In genomic region chr15:38147246-38147645, GRCh38 we compare ENCODE assay signal across 18 cellular contexts.
DNase-seq lines count a peak whose midpoint lies in the region; ATAC-seq and TF ChIP-seq lines count a peak whose summit lies in the region.
"Had no signal": no experiment of that assay in that cellular context is flagged by ENCODE, and none has a peak within 500 bp of the region (broad histone marks: within the 10 kb centered on the region; RNA-seq: fewer than 3 reads in every experiment).

No MANE protein-coding gene starts in this region.

- H3K4me2 ChIP-seq in GM23338, result no peak overlapping the region
- H3K4me2 ChIP-seq in mesenchymal stem cell (ENCODE audit: low read length, poor library complexity, severe bottlenecking), result no peak overlapping the region
- H3K4me2 ChIP-seq in neural progenitor cell, result no peak overlapping the region
- H3K4me2 ChIP-seq in smooth muscle cell, result no peak overlapping the region

- H3K27ac ChIP-seq in GM23338 (ENCODE audit: low read depth) (no peak overlapping the region), mesenchymal stem cell (ENCODE audit: low read length, poor library complexity, severe bottlenecking) (no peak overlapping the region), neural progenitor cell (no peak overlapping the region), smooth muscle cell (ENCODE audit: low read depth) (no peak overlapping the region)
- H3K27ac ChIP-seq: GM23248 had no signal

- H4K20me1 ChIP-seq in GM23338 (replicated peaks; ENCODE audit: insufficient read depth), result no peaks in the 10 kb centered on the region
- H4K20me1 ChIP-seq in neural progenitor cell (ENCODE audit: low read depth), result no peaks in the 10 kb centered on the region
- no peaks in the 10 kb centered on the region for H4K20me1 ChIP-seq in smooth muscle cell (ENCODE audit: low read depth)

- H3K9ac ChIP-seq in mesenchymal stem cell (ENCODE audit: low read length) (no peak overlapping the region), neural progenitor cell (no peak overlapping the region), smooth muscle cell (ENCODE audit: low read depth) (no peak overlapping the region)
- H3K9ac ChIP-seq: GM23248 had no signal

- H3F3A ChIP-seq in GM23338 (replicated peaks; ENCODE audit: low read depth) (no peaks in the 10 kb centered on the region), neural progenitor cell (ENCODE audit: low read depth) (peaks cover 11% of the 10 kb centered on the region), smooth muscle cell (ENCODE audit: low read depth) (no peaks in the 10 kb centered on the region)

- no peaks in the 10 kb centered on the region for H3K79me1 ChIP-seq in mesenchymal stem cell (replicated peaks; ENCODE audit: low read length, poor library complexity, severe bottlenecking)

- H3K79me2 ChIP-seq in GM23338 (replicated peaks; ENCODE audit: insufficient read depth), result no peaks in the 10 kb centered on the region
- no peaks in the 10 kb centered on the region for H3K79me2 ChIP-seq in neural progenitor cell (ENCODE audit: low read depth)
- H3K79me2 ChIP-seq in smooth muscle cell (ENCODE audit: low read depth), result no peaks in the 10 kb centered on the region

- H3K14ac ChIP-seq in mesenchymal stem cell (ENCODE audit: low read length in 2 of 2), result no peak overlapping the region

- H3K9me3 ChIP-seq in mesenchymal stem cell (ENCODE audit: control insufficient read depth, low read length) (peaks cover 32% of the 10 kb centered on the region), neural progenitor cell (ENCODE audit: low read depth) (peaks cover 5% of the 10 kb centered on the region), smooth muscle cell (replicated peaks; ENCODE audit: low read depth) (peaks cover 21% of the 10 kb centered on the region)

- H3K27ac Mint-ChIP-seq in GM23338 (no peak overlapping the region), neural progenitor cell (no peak overlapping the region)
- H3K27ac Mint-ChIP-seq: CD4-positive, alpha-beta memory T cell; H9 had no signal

- H4K91ac ChIP-seq in mesenchymal stem cell (ENCODE audit: low read length), result peak overlapping the region; percentile 34

- H2AFZ ChIP-seq in GM23338, result peak overlapping the region; percentile 6; the same call in 1 of the 2 replicates
- H2AFZ ChIP-seq in mesenchymal stem cell (ENCODE audit: low read depth, low read length), result no peak overlapping the region
- peak overlapping the region; percentile 19 for H2AFZ ChIP-seq in neural progenitor cell (replicated peaks)
- no peak overlapping the region for H2AFZ ChIP-seq in smooth muscle cell (ENCODE audit: low read depth)
- H2AFZ ChIP-seq: GM23248 had no signal

- no peak overlapping the region for H3K23ac ChIP-seq in mesenchymal stem cell (ENCODE audit: low read length in 2 of 2)

- H3K4me3 Mint-ChIP-seq in GM23338, result no peak overlapping the region
- H3K4me3 Mint-ChIP-seq in neural progenitor cell, result no peak overlapping the region
- H3K4me3 Mint-ChIP-seq: CD4-positive, alpha-beta memory T cell; H9 had no signal

- H3K4me3 ChIP-seq in GM23338 (no peak overlapping the region), mesenchymal stem cell (ENCODE audit: insufficient read depth in 1 of 2, low read depth in 1 of 2, low read length in 2 of 2) (no peak overlapping the region), neural progenitor cell (no peak overlapping the region), smooth muscle cell (no peak overlapping the region)
- H3K4me3 ChIP-seq: GM12878, GM23248 had no signal

- H3K36me3 Mint-ChIP-seq in GM23338 (ENCODE audit: low read depth) (peaks cover 15% of the 10 kb centered on the region), neural progenitor cell (peaks cover 6% of the 10 kb centered on the region)
- H3K36me3 Mint-ChIP-seq: CD4-positive, alpha-beta memory T cell had no signal

- H2BK5ac ChIP-seq in mesenchymal stem cell (ENCODE audit: low read depth, low read length, poor library complexity, severe bottlenecking), result no peak overlapping the region

- no peak overlapping the region for H2BK15ac ChIP-seq in mesenchymal stem cell (ENCODE audit: low read depth, poor library complexity, severe bottlenecking)

- H3K9me3 Mint-ChIP-seq in GM23338 (peaks cover 24% of the 10 kb centered on the region), neural progenitor cell (peaks cover 28% of the 10 kb centered on the region)

- H3K4ac ChIP-seq in mesenchymal stem cell (ENCODE audit: low read depth in 1 of 2, low read length in 2 of 2), result no peak overlapping the region

- no peak for ATAC-seq in GM23338
- no peak for ATAC-seq in HG03175 (IDR thresholded peaks at IDR 0.05; ENCODE audit: unreplicated experiment)
- ATAC-seq: GM12878, HCT116 had no signal

- peaks cover 8% of the 10 kb centered on the region; the same call in 1 of the 2 replicates for H3K36me3 ChIP-seq in GM23338 (ENCODE audit: insufficient read depth)
- no peaks in the 10 kb centered on the region for H3K36me3 ChIP-seq in mesenchymal stem cell (ENCODE audit: control insufficient read depth in 1 of 2, insufficient read depth in 2 of 2, low read depth in 1 of 2, low read length in 2 of 2)
- H3K36me3 ChIP-seq in neural progenitor cell, result no peaks in the 10 kb centered on the region
- H3K36me3 ChIP-seq in smooth muscle cell (ENCODE audit: low read depth), result no peaks in the 10 kb centered on the region

- no peak overlapping the region for H3K18ac ChIP-seq in mesenchymal stem cell (ENCODE audit: low read depth in 1 of 2, low read length in 2 of 2)

- H3K9me2 ChIP-seq in GM23338 (ENCODE audit: insufficient read depth), result no peaks in the 10 kb centered on the region

- H3K4me1 Mint-ChIP-seq in GM23338 (peaks cover 2% of the 10 kb centered on the region), neural progenitor cell (peaks cover 27% of the 10 kb centered on the region)

- H3K27me3 Mint-ChIP-seq in GM23338 (ENCODE audit: insufficient read depth, low read depth, poor library complexity) (peaks cover 3% of the 10 kb centered on the region), neural progenitor cell (ENCODE audit: insufficient read depth, low read depth) (peaks cover 2% of the 10 kb centered on the region)

- 31% methylated on average over 2 of the region's 2 CpGs for WGBS in mesenchymal stem cell
- WGBS in smooth muscle cell (ENCODE audit: low lambda C conversion rate), result 15% methylated on average over 2 of the region's 2 CpGs

- H3K27me3 ChIP-seq in GM23338 (ENCODE audit: insufficient read depth) (no peaks in the 10 kb centered on the region), mesenchymal stem cell (ENCODE audit: control insufficient read depth in 1 of 2, insufficient read depth in 1 of 2, low read length in 2 of 2) (no peaks in the 10 kb centered on the region), neural progenitor cell (no peaks in the 10 kb centered on the region), smooth muscle cell (ENCODE audit: low read depth) (no peaks in the 10 kb centered on the region)

- H3K4me1 ChIP-seq in GM23338 (ENCODE audit: insufficient read depth), result no peaks in the 10 kb centered on the region
- H3K4me1 ChIP-seq in mesenchymal stem cell (ENCODE audit: control insufficient read depth, insufficient read depth, low read depth, low read length), result no peaks in the 10 kb centered on the region
- peaks cover 20% of the 10 kb centered on the region for H3K4me1 ChIP-seq in neural progenitor cell
- peaks cover 21% of the 10 kb centered on the region for H3K4me1 ChIP-seq in smooth muscle cell (ENCODE audit: low read depth)

- H2AK5ac ChIP-seq in mesenchymal stem cell (ENCODE audit: low read length, severe bottlenecking), result no peak overlapping the region

- no peak overlapping the region for H4K8ac ChIP-seq in mesenchymal stem cell (ENCODE audit: low read length)

- TF ChIP-seq CTCF in GM23338 (conservative IDR thresholded peaks at IDR 0.05; ENCODE audit: low read depth in 2 of 2) (no peak), neural progenitor cell (IDR thresholded peaks at IDR 0.05) (no peak), smooth muscle cell (IDR thresholded peaks at IDR 0.05; ENCODE audit: borderline replicate concordance, insufficient read depth, poor library complexity, severe bottlenecking) (no peak)

- no peak overlapping the region for H2BK120ac ChIP-seq in mesenchymal stem cell (ENCODE audit: low read depth, low read length)

- no peak overlapping the region for H2BK12ac ChIP-seq in mesenchymal stem cell (ENCODE audit: low read length in 2 of 2)

- DNase-seq in ELF-1 (ENCODE audit: low read depth, low spot score) (peak; percentile 63), GM23338 (ENCODE audit: low spot score) (no peak), mesenchymal stem cell (no peak), neural progenitor cell (ENCODE audit: low spot score) (no peak), smooth muscle cell (lab: John Stamatoyannopoulos, UW; ENCODE audit: unreplicated experiment) (no peak), cerebellar cortex (ENCODE audit: low spot score) (no peak), DMS153 (lab: John Stamatoyannopoulos, UW) (no peak)
- DNase-seq: C1 segment of cervical spinal cord; Calu3; CD4-positive, alpha-beta memory T cell; COR-L47; DND-41; GDM1; GM23248; H9 had no signal

TF ChIP-seq in GM23338, 12 proteins besides CTCF, POLR2A, EP300 and RAD21 (continues in another document):
- no peak for TF ChIP-seq ZNF331 (CRISPR knock-in tag; IDR thresholded peaks at IDR 0.05; ENCODE audit: low read depth)
- TF ChIP-seq ZNF114 (CRISPR knock-in tag; IDR thresholded peaks at IDR 0.05), result no peak
- no peak for TF ChIP-seq JUNB (IDR thresholded peaks at IDR 0.05; ENCODE audit: unreplicated experiment)
- TF ChIP-seq POLR2AphosphoS5 (IDR thresholded peaks at IDR 0.05; ENCODE audit: low read depth), result no peak
- no peak for TF ChIP-seq STAT1 (IDR thresholded peaks at IDR 0.05; ENCODE audit: unreplicated experiment)
- TF ChIP-seq EZH2 (IDR thresholded peaks at IDR 0.05; ENCODE audit: low read depth, unreplicated experiment), result no peak

Comparison
In these comparisons a context has a peak if more than half of its experiments do, and no peak if none do; other contexts are left out.
1. H2AFZ ChIP-seq: peak in GM23338 (single experiment) and neural progenitor cell (single experiment); none in mesenchymal stem cell (single experiment) and smooth muscle cell (single experiment).